Comparison of ENCODE assay signal across 19 cellular contexts in the genomic region with DNA sequence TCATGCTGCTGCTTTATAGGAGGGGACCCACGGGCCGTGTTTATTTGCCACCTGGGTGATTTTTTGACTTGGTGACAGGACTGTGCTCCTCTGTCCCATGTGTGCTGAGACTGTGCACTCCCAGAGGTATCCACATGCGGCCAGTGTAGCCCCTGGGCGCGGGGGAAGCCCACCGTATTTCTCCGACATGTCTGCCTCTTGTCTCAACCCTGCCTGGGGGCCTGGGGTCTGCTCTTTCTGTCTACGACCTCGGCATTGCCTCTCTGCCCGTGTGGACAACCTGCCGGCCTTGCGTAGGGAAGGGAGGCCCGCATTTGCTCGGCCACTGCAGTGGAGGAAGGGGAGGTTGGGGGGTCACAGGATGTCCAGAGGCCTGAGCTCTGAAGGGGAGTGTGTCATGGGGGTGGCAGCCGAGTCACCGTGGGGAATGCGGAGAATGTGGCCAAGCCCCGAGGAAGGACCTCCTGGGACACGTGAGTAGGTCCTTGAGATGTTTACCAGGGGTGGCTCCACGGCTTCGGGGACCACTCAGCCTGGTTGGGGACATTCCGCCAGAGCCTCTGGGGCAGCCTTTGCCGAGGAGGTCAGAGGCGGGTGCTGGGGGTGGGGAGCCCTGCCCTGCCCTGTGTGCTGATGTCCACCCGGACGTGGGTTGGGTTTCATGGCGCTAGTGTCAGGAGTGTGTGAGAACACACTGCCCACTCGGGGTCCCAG. TPM values are rescaled to one million over a fixed set of nuclear protein-coding genes. Genes with fewer than 3 reads are reported as not detected.
DNase-seq lines count a peak whose midpoint lies in the region; ATAC-seq and TF ChIP-seq lines count a peak whose summit lies in the region.
"Had no signal": no experiment of that assay in that cellular context is flagged by ENCODE, and none has a peak within 500 bp of the region (broad histone marks: within the 10 kb centered on the region; RNA-seq: fewer than 3 reads in every experiment).

No MANE protein-coding gene starts in this region.

- TF ChIP-seq EP300 in Ishikawa (IDR thresholded peaks at IDR 0.05; ENCODE audit: borderline replicate concordance), result no peak

- no peaks in the 10 kb centered on the region for H3K27me3 Mint-ChIP-seq in type B pancreatic cell

- peak overlapping the region; percentile 43 for H3K27ac Mint-ChIP-seq in type B pancreatic cell

- intact Hi-C loops in left lung (cut with DNase I), result no loop called here

- H4K20me1 ChIP-seq in BLaER1 treated with 17β-estradiol and CSF1 and Interleukin-3, amounts not matched to agents 10 nM and 100 nM, result no peaks in the 10 kb centered on the region; a peak in 2 of 22 replicates

- peaks cover 0 to 6% (median 0%) of the 10 kb centered on the region in 11 experiments; a peak in 2 of 22 replicates for H3K36me3 ChIP-seq in BLaER1 treated with 17β-estradiol and CSF1 and Interleukin-3, amounts not matched to agents 10 nM and 100 nM
- H3K36me3 ChIP-seq in left lung, result peaks cover 0 to 25% of the 10 kb centered on the region in 2 donors

- DNase-seq in left lung (peak; percentile 81 to 89), type B pancreatic cell (ENCODE audit: extremely low spot score, unreplicated experiment) (no peak), RPMI8226 (no peak)
- DNase-seq: Caco-2, DMS153, HCEC 1CT, KBM-7, NCI-H1417 treated with DMSO at 0.1 percent for 48 hours, NCI-H1930, NCI-H2171, NCI-H510A treated with DMSO at 0.1 percent for 48 hours had no signal

- TF ChIP-seq CTCF in left lung (IDR thresholded peaks at IDR 0.05), result no peak
- no peak for TF ChIP-seq CTCF in type B pancreatic cell (conservative IDR thresholded peaks at IDR 0.05)

- H3K27ac ChIP-seq in BLaER1 treated with 17β-estradiol and CSF1 and Interleukin-3, amounts not matched to agents 10 nM and 100 nM, result peak overlapping the region in 3 of 11 experiments; percentile 21 to 65 (median 26); a peak in 4 of 22 replicates
- H3K27ac ChIP-seq in left lung, result peak overlapping the region; percentile 60 to 61
- H3K27ac ChIP-seq: SK-N-MC had no signal

- H3K4me1 Mint-ChIP-seq in type B pancreatic cell (ENCODE audit: unreplicated experiment), result no peaks in the 10 kb centered on the region
- H3K4me1 Mint-ChIP-seq: CD14-positive monocyte had no signal

- peak overlapping the region in 9 of 11 experiments; percentile 65 to 93 (median 85); a peak in 16 of 22 replicates for H3K4me2 ChIP-seq in BLaER1 treated with 17β-estradiol and CSF1 and Interleukin-3, amounts not matched to agents 10 nM and 100 nM

- peaks cover 0 to 26% (median 0%) of the 10 kb centered on the region in 11 experiments; a peak in 5 of 22 replicates for H3K27me3 ChIP-seq in BLaER1 treated with 17β-estradiol and CSF1 and Interleukin-3, amounts not matched to agents 10 nM and 100 nM
- H3K27me3 ChIP-seq in left lung, result no peaks in the 10 kb centered on the region

- no peak overlapping the region for H3K4me3 ChIP-seq in BLaER1 treated with 17β-estradiol and CSF1 and Interleukin-3, amounts not matched to agents 10 nM and 100 nM
- H3K4me3 ChIP-seq in left lung, result no peak overlapping the region
- H3K4me3 ChIP-seq: SK-N-MC had no signal

- peak; percentile 89 for ATAC-seq in left lung
- no peak for ATAC-seq in GM18520 (IDR thresholded peaks at IDR 0.05; ENCODE audit: unreplicated experiment)
- no peak for ATAC-seq in GM19328 (IDR thresholded peaks at IDR 0.05; ENCODE audit: unreplicated experiment)
- ATAC-seq: Right ventricle myocardium inferior had no signal

- peaks cover 10% of the 10 kb centered on the region for H3K9me3 Mint-ChIP-seq in type B pancreatic cell

- H3K9ac ChIP-seq in BLaER1 treated with 17β-estradiol and CSF1 and Interleukin-3, amounts not matched to agents 10 nM and 100 nM, result peak overlapping the region in 1 of 11 experiments; percentile 11; a peak in 1 of 22 replicates

- peaks cover 9% of the 10 kb centered on the region for H3K36me3 Mint-ChIP-seq in type B pancreatic cell
- H3K36me3 Mint-ChIP-seq: CD14-positive monocyte had no signal

- TF ChIP-seq RAD21 in Ishikawa (IDR thresholded peaks at IDR 0.05; ENCODE audit: low read depth), result no peak

- peaks cover 18 to 64% (median 43%) of the 10 kb centered on the region in 10 experiments for H3K4me1 ChIP-seq in BLaER1 treated with 17β-estradiol and CSF1 and Interleukin-3, amounts not matched to agents 10 nM and 100 nM
- peaks cover 0 to 3% of the 10 kb centered on the region in 2 donors for H3K4me1 ChIP-seq in left lung
- H3K4me1 ChIP-seq: Caco-2 had no signal

- H3K9me3 ChIP-seq in BLaER1 treated with 17β-estradiol and CSF1 and Interleukin-3, amounts not matched to agents 10 nM and 100 nM (replicated peaks in 1 of 11), result peaks cover 22 to 48% (median 41%) of the 10 kb centered on the region in 11 experiments
- peaks cover 0 to 4% of the 10 kb centered on the region in 2 donors for H3K9me3 ChIP-seq in left lung
- H3K9me3 ChIP-seq: Caco-2 had no signal

- no peak overlapping the region for H3K4me3 Mint-ChIP-seq in type B pancreatic cell
- H3K4me3 Mint-ChIP-seq: CD14-positive monocyte had no signal

TF ChIP-seq in Ishikawa, 13 proteins besides CTCF, POLR2A, EP300 and RAD21:
- TF ChIP-seq ZBTB7A (IDR thresholded peaks at IDR 0.05; ENCODE audit: low read depth), result no peak
- TF ChIP-seq TEAD4 (IDR thresholded peaks at IDR 0.05), result 0 out of 2 replicates have a peak, but pooled peaks have one; percentile 27

RNA-seq across cellular contexts. Expression of a gene that starts 11.0 kb away (rescaled TPM):
- total RNA-seq in left lung (100 to 1,000 TPM; 100 to 129 TPM), type B pancreatic cell (ENCODE audit: low replicate concordance) (33.2 and 64.4 TPM in 2 replicates)

RNA-seq across cellular contexts. Expression of a gene that starts 42.1 kb away (rescaled TPM):
- under 1 TPM; 0.31 to 0.50 TPM for total RNA-seq in left lung
- total RNA-seq in type B pancreatic cell (ENCODE audit: low replicate concordance), result 0.43 and 2.0 TPM in 2 replicates
- total RNA-seq: A673 had no signal

RNA-seq across cellular contexts. Expression of a gene that starts 57.6 kb away (rescaled TPM):
- total RNA-seq in left lung (1 to 10 TPM in 1 of 2 donors, under 1 TPM in 1; 0.23 to 2.6 TPM), type B pancreatic cell (ENCODE audit: low replicate concordance) (0.76 and 1.5 TPM in 2 replicates)
- total RNA-seq: A673, Caco-2, Right ventricle myocardium inferior had no signal

Comparison
In these comparisons a context has a peak if more than half of its experiments do, and no peak if none do; other contexts are left out.
1. DNase-seq: peak in left lung (2 of 2); none in type B pancreatic cell (single experiment) and RPMI8226 (single experiment).